Comparison of ENCODE assay signal across 10 cellular contexts in the genomic region with DNA sequence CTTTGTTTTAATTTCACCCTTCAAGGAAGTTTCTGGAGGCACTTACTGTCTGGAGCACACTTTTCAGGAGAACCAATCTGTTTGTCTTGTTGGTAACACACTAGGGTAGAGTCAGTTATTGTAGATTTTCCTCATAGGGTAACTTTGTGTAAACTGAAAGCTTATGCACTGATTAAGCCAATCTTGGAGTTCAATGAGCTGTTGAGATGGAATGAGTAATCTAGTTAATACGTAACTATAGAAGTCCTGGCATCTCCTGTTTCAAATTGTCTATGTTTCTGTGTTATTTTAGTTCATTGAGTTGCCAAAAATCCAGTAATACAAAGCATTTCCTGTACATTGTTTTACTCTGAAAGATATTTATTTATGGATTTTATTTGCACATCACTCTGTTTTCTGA.
DNase-seq lines count a peak whose midpoint lies in the region; ATAC-seq and TF ChIP-seq lines count a peak whose summit lies in the region.
"Had no signal": no experiment of that assay in that cellular context is flagged by ENCODE, and none has a peak within 500 bp of the region (broad histone marks: within the 10 kb centered on the region; RNA-seq: fewer than 3 reads in every experiment).

No MANE protein-coding gene starts in this region.

- H3K27me3 ChIP-seq in right lobe of liver, result no peaks in the 10 kb centered on the region

- no peak for TF ChIP-seq POLR2A in right lobe of liver (IDR thresholded peaks at IDR 0.05)

- H3K9me3 ChIP-seq in right lobe of liver, result no peaks in the 10 kb centered on the region

- TF ChIP-seq CTCF in cardiac fibroblast (IDR thresholded peaks at IDR 0.05; ENCODE audit: low read depth, low read length) (no peak), right lobe of liver (IDR thresholded peaks at IDR 0.05) (no peak)

- DNase-seq in AG08395 (ENCODE audit: low spot score), result peak; percentile 67
- DNase-seq in HT1080 (ENCODE audit: low read depth), result peak; percentile 76
- peak; percentile 87 to 95 for DNase-seq in cardiac fibroblast (ENCODE audit: low read depth in 2 of 2)
- DNase-seq in right lobe of liver, result no peak
- DNase-seq in NCI-H510A treated with DMSO at 0.1 percent for 48 hours (lab: John Stamatoyannopoulos, UW), result no peak
- no peak for DNase-seq in UCSD-AML1 (lab: John Stamatoyannopoulos, UW; ENCODE audit: unreplicated experiment)
- no peak for DNase-seq in sciatic nerve (ENCODE audit: low spot score)
- DNase-seq in NCI-H446 (lab: John Stamatoyannopoulos, UW), result no peak
- DNase-seq: CD8-positive, alpha-beta T cell; natural killer cell had no signal

- peak overlapping the region in 2 of 3 donors; percentile 32 to 36 for H3K27ac ChIP-seq in right lobe of liver

- ATAC-seq in right lobe of liver (peak; percentile 90 to 95 (median 92)), sciatic nerve (no peak)
- ATAC-seq: CD8-positive, alpha-beta T cell; natural killer cell had no signal

- H3K4me3 ChIP-seq in cardiac fibroblast (replicated peaks in 1 of 2; ENCODE audit: low read depth in 2 of 2, low read length in 2 of 2) (no peak overlapping the region), right lobe of liver (no peak overlapping the region)

- WGBS in right lobe of liver (ENCODE audit: insufficient coverage, low coverage, low lambda C conversion rate, missing lambda C conversion rate), result 30% methylated on average over 1 of the region's 1 CpG

- intact Hi-C loops in right lobe of liver (cut with DNase I) (no loop called here), sciatic nerve (cut with DNase I) (no loop called here)

- H3K4me1 ChIP-seq in right lobe of liver, result peaks cover 0 to 22% (median 11%) of the 10 kb centered on the region in 4 donors

- H3K36me3 ChIP-seq in right lobe of liver, result no peaks in the 10 kb centered on the region

Comparison
In these comparisons a context has a peak if more than half of its experiments do, and no peak if none do; other contexts are left out.
1. DNase-seq: peak in AG08395 (single experiment), HT1080 (single experiment) and cardiac fibroblast (2 of 2); none in right lobe of liver (0 of 3), NCI-H510A treated with DMSO at 0.1 percent for 48 hours (single experiment), UCSD-AML1 (single experiment), sciatic nerve (single experiment) and NCI-H446 (0 of 2).